ENCODE assay signal across 1 cellular context in genomic region chr2:219388127-219388844, GRCh38.
TF ChIP-seq lines count a peak whose summit lies in the region.

No MANE protein-coding gene starts in this region.

TF ChIP-seq in H1, 55 proteins besides CTCF, POLR2A, EP300 and RAD21:
- TF ChIP-seq CHD7 (IDR thresholded peaks at IDR 0.05; ENCODE audit: insufficient replicate concordance, low read length) (no peak), KDM1A (IDR thresholded peaks at IDR 0.05; ENCODE audit: borderline replicate concordance, low read length) (peak; percentile 39; the same call in 1 of the 2 replicates), SIN3A (conservative IDR thresholded peaks at IDR 0.05 in 1 of 2, IDR thresholded peaks at IDR 0.05 in 1 of 2; ENCODE audit: low read depth in 1 of 2, low read length in 2 of 2) (0 out of 4 replicates have a peak, but pooled peaks of 1 of the 2 experiments have one; percentile 29), POLR2AphosphoS5 (IDR thresholded peaks at IDR 0.05; ENCODE audit: low read depth, low read length) (no peak), SIRT6 (IDR thresholded peaks at IDR 0.05; ENCODE audit: low read length) (no peak), SP1 (IDR thresholded peaks at IDR 0.05; ENCODE audit: low read depth, low read length) (0 out of 2 replicates have a peak, but pooled peaks have one; percentile 31), BACH1 (IDR thresholded peaks at IDR 0.05; ENCODE audit: low read length) (peak; percentile 98), RNF2 (IDR thresholded peaks at IDR 0.05; ENCODE audit: borderline replicate concordance, low read depth, low read length, missing control alignments, poor library complexity, severe bottlenecking) (no peak), CREB1 (IDR thresholded peaks at IDR 0.05) (peak; percentile 54; the same call in 1 of the 2 replicates), JUND (IDR thresholded peaks at IDR 0.05; ENCODE audit: low read length) (peak; percentile 26; the same call in 1 of the 2 replicates), GTF2F1 (IDR thresholded peaks at IDR 0.05; ENCODE audit: borderline replicate concordance, low read depth, low read length) (no peak), TCF12 (IDR thresholded peaks at IDR 0.05; ENCODE audit: low read depth, low read length) (no peak), SRF (IDR thresholded peaks at IDR 0.05; ENCODE audit: low read depth, low read length) (no peak), HDAC2 (IDR thresholded peaks at IDR 0.05; ENCODE audit: borderline replicate concordance in 1 of 2, low read depth in 2 of 2, low read length in 2 of 2) (peak; percentile 97 to 99), CEBPB (IDR thresholded peaks at IDR 0.05; ENCODE audit: low read depth, low read length) (no peak), KDM4A (IDR thresholded peaks at IDR 0.05; ENCODE audit: low read depth, low read length, severe bottlenecking) (peak; percentile 38), EGR1 (IDR thresholded peaks at IDR 0.05; ENCODE audit: borderline replicate concordance, low read depth, low read length) (peak; percentile 64; the same call in 1 of the 2 replicates), NRF1 (IDR thresholded peaks at IDR 0.05; ENCODE audit: low read depth, low read length) (no peak), BRCA1 (IDR thresholded peaks at IDR 0.05; ENCODE audit: low read depth, low read length) (no peak), MAFK (IDR thresholded peaks at IDR 0.05; ENCODE audit: low read depth, low read length) (no peak), RFX5 (IDR thresholded peaks at IDR 0.05; ENCODE audit: borderline replicate concordance, low read depth, low read length) (no peak), PHF8 (conservative IDR thresholded peaks at IDR 0.05; ENCODE audit: low read depth, low read length) (peak; percentile 48; the same call in 1 of the 2 replicates), SP4 (IDR thresholded peaks at IDR 0.05; ENCODE audit: low read length) (peak; percentile 55), FOSL1 (IDR thresholded peaks at IDR 0.05; ENCODE audit: insufficient read depth, low read depth, low read length) (no peak), YY1 (IDR thresholded peaks at IDR 0.05; ENCODE audit: low read depth, low read length) (no peak), E2F6 (IDR thresholded peaks at IDR 0.05) (peak; percentile 17; the same call in 1 of the 2 replicates)
- TF ChIP-seq, protein P1, sequence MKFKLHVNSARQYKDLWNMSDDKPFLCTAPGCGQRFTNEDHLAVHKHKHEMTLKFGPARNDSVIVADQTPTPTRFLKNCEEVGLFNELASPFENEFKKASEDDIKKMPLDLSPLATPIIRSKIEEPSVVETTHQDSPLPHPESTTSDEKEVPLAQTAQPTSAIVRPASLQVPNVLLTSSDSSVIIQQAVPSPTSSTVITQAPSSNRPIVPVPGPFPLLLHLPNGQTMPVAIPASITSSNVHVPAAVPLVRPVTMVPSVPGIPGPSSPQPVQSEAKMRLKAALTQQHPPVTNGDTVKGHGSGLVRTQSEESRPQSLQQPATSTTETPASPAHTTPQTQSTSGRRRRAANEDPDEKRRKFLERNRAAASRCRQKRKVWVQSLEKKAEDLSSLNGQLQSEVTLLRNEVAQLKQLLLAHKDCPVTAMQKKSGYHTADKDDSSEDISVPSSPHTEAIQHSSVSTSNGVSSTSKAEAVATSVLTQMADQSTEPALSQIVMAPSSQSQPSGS (IDR thresholded peaks at IDR 0.05; ENCODE audit: low read length): no peak
- TF ChIP-seq, protein P2, sequence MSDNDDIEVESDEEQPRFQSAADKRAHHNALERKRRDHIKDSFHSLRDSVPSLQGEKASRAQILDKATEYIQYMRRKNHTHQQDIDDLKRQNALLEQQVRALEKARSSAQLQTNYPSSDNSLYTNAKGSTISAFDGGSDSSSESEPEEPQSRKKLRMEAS (IDR thresholded peaks at IDR 0.05): peak; percentile 19; the same call in 1 of the 2 replicates
TF ChIP-seq in H1: peak in this region for 13.
